Comparison of ENCODE assay signal across 12 cellular contexts in genomic region chr12:30515351-30515750, GRCh38.
DNase-seq lines count a peak whose midpoint lies in the region; ATAC-seq and TF ChIP-seq lines count a peak whose summit lies in the region.
"Had no signal": no experiment of that assay in that cellular context is flagged by ENCODE, and none has a peak within 500 bp of the region (broad histone marks: within the 10 kb centered on the region; RNA-seq: fewer than 3 reads in every experiment).

No MANE protein-coding gene starts in this region.

- DNase-seq in ELR (ENCODE audit: low read depth) = peak; percentile 3
- no peak for DNase-seq in LNCaP clone FGC (ENCODE audit: low read depth)
- peak; percentile 51 to 64 for DNase-seq in cardiac fibroblast (ENCODE audit: low read depth in 2 of 2)
- peak; percentile 15 for DNase-seq in midbrain (lab: John Stamatoyannopoulos, UW)
- DNase-seq in NCI-H524 treated with DMSO at 0.1 percent for 48 hours (lab: John Stamatoyannopoulos, UW) = no peak
- no peak for DNase-seq in GM19240 (ENCODE audit: insufficient read length, low spot score)
- DNase-seq: activated T-cell treated with anti-CD3 and anti-CD28 coated beads, Interleukin-2, amount 50 U/mL, for 24 hours; mucosa of descending colon; NCI-H1417 treated with DMSO at 0.1 percent for 48 hours; T-helper 2 cell had no signal

- H3K4me3 ChIP-seq in LNCaP clone FGC (ENCODE audit: low read depth, low read length) (no peak overlapping the region), cardiac fibroblast (replicated peaks in 1 of 2; ENCODE audit: low read depth in 2 of 2, low read length in 2 of 2) (no peak overlapping the region)
- H3K4me3 ChIP-seq: mucosa of descending colon had no signal

- peak; percentile 46 for TF ChIP-seq CTCF in LNCaP clone FGC (IDR thresholded peaks at IDR 0.05; ENCODE audit: control insufficient read depth, extremely low read depth, insufficient read depth)
- no peak for TF ChIP-seq CTCF in cardiac fibroblast (IDR thresholded peaks at IDR 0.05; ENCODE audit: low read depth, low read length)

- ATAC-seq in GM21515 (IDR thresholded peaks at IDR 0.05; ENCODE audit: unreplicated experiment) (no peak), GM19035 (IDR thresholded peaks at IDR 0.05; ENCODE audit: unreplicated experiment) (no peak)
- ATAC-seq: mucosa of descending colon had no signal

Comparison
In these comparisons a context has a peak if more than half of its experiments do, and no peak if none do; other contexts are left out.
1. DNase-seq: peak in ELR (single experiment), cardiac fibroblast (2 of 2) and midbrain (single experiment); none in LNCaP clone FGC (single experiment), NCI-H524 treated with DMSO at 0.1 percent for 48 hours (single experiment) and GM19240 (single experiment).